2 cellular contexts compared by ENCODE assay signal in the genomic region with DNA sequence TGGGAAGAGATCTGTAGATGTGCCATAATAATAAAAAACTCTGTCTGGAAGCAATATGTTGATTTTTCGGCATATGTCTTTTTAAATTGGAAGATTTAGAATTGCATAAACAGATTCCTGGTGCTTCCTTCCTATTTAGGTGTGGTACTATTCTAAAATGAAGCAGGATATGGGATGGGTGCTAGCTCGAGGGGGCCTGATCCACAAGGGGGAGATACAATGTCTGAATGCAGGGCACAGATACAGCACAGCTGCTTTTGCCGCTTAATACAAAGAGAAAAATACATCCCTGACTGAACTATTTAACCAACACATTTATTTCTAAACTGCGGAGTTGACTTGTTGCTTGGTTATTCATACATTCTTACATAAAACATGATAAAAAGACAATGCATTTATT.
TF ChIP-seq lines count a peak whose summit lies in the region.

No MANE protein-coding gene starts in this region.

TF ChIP-seq in GM23338, 12 proteins besides CTCF, POLR2A, EP300 and RAD21 (continues in another document):
- TF ChIP-seq JUNB (IDR thresholded peaks at IDR 0.05; ENCODE audit: unreplicated experiment) (no peak), EZH2 (IDR thresholded peaks at IDR 0.05; ENCODE audit: low read depth, unreplicated experiment) (no peak), ZNF331 (CRISPR knock-in tag; IDR thresholded peaks at IDR 0.05; ENCODE audit: low read depth) (no peak), STAT1 (IDR thresholded peaks at IDR 0.05; ENCODE audit: unreplicated experiment) (no peak), ZNF114 (CRISPR knock-in tag; IDR thresholded peaks at IDR 0.05) (no peak), CREB1 (CRISPR knock-in tag; IDR thresholded peaks at IDR 0.05; ENCODE audit: low read depth) (no peak), NANOG (IDR thresholded peaks at IDR 0.05; ENCODE audit: borderline replicate concordance) (no peak)
- TF ChIP-seq, protein P1, sequence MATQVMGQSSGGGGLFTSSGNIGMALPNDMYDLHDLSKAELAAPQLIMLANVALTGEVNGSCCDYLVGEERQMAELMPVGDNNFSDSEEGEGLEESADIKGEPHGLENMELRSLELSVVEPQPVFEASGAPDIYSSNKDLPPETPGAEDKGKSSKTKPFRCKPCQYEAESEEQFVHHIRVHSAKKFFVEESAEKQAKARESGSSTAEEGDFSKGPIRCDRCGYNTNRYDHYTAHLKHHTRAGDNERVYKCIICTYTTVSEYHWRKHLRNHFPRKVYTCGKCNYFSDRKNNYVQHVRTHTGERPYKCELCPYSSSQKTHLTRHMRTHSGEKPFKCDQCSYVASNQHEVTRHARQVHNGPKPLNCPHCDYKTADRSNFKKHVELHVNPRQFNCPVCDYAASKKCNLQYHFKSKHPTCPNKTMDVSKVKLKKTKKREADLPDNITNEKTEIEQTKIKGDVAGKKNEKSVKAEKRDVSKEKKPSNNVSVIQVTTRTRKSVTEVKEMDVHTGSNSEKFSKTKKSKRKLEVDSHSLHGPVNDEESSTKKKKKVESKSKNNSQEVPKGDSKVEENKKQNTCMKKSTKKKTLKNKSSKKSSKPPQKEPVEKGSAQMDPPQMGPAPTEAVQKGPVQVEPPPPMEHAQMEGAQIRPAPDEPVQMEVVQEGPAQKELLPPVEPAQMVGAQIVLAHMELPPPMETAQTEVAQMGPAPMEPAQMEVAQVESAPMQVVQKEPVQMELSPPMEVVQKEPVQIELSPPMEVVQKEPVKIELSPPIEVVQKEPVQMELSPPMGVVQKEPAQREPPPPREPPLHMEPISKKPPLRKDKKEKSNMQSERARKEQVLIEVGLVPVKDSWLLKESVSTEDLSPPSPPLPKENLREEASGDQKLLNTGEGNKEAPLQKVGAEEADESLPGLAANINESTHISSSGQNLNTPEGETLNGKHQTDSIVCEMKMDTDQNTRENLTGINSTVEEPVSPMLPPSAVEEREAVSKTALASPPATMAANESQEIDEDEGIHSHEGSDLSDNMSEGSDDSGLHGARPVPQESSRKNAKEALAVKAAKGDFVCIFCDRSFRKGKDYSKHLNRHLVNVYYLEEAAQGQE (IDR thresholded peaks at IDR 0.05; ENCODE audit: unreplicated experiment): no peak
- TF ChIP-seq, protein P2, sequence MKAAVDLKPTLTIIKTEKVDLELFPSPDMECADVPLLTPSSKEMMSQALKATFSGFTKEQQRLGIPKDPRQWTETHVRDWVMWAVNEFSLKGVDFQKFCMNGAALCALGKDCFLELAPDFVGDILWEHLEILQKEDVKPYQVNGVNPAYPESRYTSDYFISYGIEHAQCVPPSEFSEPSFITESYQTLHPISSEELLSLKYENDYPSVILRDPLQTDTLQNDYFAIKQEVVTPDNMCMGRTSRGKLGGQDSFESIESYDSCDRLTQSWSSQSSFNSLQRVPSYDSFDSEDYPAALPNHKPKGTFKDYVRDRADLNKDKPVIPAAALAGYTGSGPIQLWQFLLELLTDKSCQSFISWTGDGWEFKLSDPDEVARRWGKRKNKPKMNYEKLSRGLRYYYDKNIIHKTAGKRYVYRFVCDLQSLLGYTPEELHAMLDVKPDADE (IDR thresholded peaks at IDR 0.05): no peak
- TF ChIP-seq, protein P3, sequence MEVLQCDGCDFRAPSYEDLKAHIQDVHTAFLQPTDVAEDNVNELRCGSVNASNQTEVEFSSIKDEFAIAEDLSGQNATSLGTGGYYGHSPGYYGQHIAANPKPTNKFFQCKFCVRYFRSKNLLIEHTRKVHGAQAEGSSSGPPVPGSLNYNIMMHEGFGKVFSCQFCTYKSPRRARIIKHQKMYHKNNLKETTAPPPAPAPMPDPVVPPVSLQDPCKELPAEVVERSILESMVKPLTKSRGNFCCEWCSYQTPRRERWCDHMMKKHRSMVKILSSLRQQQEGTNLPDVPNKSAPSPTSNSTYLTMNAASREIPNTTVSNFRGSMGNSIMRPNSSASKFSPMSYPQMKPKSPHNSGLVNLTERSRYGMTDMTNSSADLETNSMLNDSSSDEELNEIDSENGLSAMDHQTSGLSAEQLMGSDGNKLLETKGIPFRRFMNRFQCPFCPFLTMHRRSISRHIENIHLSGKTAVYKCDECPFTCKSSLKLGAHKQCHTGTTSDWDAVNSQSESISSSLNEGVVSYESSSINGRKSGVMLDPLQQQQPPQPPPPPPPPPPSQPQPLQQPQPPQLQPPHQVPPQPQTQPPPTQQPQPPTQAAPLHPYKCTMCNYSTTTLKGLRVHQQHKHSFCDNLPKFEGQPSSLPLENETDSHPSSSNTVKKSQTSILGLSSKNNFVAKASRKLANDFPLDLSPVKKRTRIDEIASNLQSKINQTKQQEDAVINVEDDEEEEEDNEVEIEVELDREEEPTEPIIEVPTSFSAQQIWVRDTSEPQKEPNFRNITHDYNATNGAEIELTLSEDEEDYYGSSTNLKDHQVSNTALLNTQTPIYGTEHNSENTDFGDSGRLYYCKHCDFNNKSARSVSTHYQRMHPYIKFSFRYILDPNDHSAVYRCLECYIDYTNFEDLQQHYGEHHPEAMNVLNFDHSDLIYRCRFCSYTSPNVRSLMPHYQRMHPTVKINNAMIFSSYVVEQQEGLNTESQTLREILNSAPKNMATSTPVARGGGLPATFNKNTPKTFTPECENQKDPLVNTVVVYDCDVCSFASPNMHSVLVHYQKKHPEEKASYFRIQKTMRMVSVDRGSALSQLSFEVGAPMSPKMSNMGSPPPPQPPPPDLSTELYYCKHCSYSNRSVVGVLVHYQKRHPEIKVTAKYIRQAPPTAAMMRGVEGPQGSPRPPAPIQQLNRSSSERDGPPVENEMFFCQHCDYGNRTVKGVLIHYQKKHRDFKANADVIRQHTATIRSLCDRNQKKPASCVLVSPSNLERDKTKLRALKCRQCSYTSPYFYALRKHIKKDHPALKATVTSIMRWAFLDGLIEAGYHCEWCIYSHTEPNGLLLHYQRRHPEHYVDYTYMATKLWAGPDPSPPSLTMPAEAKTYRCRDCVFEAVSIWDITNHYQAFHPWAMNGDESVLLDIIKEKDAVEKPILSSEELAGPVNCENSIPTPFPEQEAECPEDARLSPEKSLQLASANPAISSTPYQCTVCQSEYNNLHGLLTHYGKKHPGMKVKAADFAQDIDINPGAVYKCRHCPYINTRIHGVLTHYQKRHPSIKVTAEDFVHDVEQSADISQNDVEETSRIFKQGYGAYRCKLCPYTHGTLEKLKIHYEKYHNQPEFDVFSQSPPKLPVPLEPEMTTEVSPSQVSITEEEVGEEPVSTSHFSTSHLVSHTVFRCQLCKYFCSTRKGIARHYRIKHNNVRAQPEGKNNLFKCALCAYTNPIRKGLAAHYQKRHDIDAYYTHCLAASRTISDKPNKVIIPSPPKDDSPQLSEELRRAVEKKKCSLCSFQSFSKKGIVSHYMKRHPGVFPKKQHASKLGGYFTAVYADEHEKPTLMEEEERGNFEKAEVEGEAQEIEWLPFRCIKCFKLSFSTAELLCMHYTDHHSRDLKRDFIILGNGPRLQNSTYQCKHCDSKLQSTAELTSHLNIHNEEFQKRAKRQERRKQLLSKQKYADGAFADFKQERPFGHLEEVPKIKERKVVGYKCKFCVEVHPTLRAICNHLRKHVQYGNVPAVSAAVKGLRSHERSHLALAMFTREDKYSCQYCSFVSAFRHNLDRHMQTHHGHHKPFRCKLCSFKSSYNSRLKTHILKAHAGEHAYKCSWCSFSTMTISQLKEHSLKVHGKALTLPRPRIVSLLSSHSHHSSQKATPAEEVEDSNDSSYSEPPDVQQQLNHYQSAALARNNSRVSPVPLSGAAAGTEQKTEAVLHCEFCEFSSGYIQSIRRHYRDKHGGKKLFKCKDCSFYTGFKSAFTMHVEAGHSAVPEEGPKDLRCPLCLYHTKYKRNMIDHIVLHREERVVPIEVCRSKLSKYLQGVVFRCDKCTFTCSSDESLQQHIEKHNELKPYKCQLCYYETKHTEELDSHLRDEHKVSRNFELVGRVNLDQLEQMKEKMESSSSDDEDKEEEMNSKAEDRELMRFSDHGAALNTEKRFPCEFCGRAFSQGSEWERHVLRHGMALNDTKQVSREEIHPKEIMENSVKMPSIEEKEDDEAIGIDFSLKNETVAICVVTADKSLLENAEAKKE (CRISPR knock-in tag; IDR thresholded peaks at IDR 0.05): no peak

TF ChIP-seq in IMR-90, 13 proteins besides CTCF, POLR2A, EP300 and RAD21:
- TF ChIP-seq RCOR1 (IDR thresholded peaks at IDR 0.05; ENCODE audit: insufficient replicate concordance, low read length): no peak
- no peak for TF ChIP-seq NFE2L2 (IDR thresholded peaks at IDR 0.05; ENCODE audit: low read depth, low read length)
- no peak for TF ChIP-seq CHD1 (IDR thresholded peaks at IDR 0.05; ENCODE audit: low read depth, low read length)
- TF ChIP-seq, protein P4, sequence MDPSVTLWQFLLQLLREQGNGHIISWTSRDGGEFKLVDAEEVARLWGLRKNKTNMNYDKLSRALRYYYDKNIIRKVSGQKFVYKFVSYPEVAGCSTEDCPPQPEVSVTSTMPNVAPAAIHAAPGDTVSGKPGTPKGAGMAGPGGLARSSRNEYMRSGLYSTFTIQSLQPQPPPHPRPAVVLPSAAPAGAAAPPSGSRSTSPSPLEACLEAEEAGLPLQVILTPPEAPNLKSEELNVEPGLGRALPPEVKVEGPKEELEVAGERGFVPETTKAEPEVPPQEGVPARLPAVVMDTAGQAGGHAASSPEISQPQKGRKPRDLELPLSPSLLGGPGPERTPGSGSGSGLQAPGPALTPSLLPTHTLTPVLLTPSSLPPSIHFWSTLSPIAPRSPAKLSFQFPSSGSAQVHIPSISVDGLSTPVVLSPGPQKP (IDR thresholded peaks at IDR 0.05; ENCODE audit: borderline replicate concordance, low read depth, low read length): no peak
- no peak for TF ChIP-seq CEBPB (IDR thresholded peaks at IDR 0.05; ENCODE audit: low read depth, low read length)
- TF ChIP-seq, protein P5, sequence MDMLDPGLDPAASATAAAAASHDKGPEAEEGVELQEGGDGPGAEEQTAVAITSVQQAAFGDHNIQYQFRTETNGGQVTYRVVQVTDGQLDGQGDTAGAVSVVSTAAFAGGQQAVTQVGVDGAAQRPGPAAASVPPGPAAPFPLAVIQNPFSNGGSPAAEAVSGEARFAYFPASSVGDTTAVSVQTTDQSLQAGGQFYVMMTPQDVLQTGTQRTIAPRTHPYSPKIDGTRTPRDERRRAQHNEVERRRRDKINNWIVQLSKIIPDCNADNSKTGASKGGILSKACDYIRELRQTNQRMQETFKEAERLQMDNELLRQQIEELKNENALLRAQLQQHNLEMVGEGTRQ (IDR thresholded peaks at IDR 0.05; ENCODE audit: low read depth, low read length): no peak
- TF ChIP-seq SMC3 (IDR thresholded peaks at IDR 0.05; ENCODE audit: low read depth, low read length): no peak
